19 cellular contexts compared by ENCODE assay signal in the genomic region with DNA sequence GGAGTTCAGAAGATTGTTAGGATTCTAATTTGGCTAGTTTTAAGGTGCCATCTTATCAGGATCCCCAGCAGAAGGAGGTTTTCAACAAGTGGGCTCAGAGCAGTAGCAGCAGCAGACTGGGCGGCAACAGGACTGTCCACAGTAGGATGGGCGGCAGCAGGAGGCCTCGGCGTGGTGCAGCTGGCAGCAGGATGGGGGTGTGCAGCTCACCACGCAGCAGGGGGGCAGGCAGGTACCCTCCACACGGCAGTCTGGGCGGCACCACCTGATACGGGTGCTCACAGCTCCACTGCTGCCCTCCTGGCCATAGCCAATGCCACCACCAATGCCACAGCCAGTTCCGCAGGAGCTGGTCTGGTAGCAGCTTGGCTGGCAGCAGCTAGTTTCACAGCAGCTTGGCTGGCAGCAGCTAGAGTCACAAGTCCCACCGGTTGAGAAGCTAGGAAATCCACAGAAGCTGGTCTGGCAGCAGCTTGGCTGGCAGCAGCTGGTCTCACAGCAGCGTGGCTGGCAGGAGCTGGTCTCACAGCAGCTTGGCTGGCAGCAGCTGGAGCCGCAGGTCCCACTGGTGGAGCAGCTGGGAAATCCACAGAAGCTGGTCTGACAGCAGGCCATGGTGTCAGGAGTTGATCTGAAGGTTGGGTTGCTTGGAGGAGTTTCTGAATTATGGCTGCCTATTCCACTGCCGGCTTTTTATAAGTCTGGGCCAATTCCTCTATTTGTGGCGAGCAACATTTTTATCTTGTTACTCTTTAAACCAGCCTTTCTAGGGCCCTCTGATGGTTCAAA. TPM values are rescaled to one million over a fixed set of nuclear protein-coding genes. Genes with fewer than 3 reads are reported as not detected.
DNase-seq lines count a peak whose midpoint lies in the region; ATAC-seq and TF ChIP-seq lines count a peak whose summit lies in the region.
"Not testable (repeated sequence)": the region's sequence is repeated elsewhere in the genome, so short reads cannot be mapped to it uniquely, and the experiment has no call there.
"Had no signal": no experiment of that assay in that cellular context is flagged by ENCODE, and none has a peak within 500 bp of the region (broad histone marks: within the 10 kb centered on the region; RNA-seq: fewer than 3 reads in every experiment).

A gene with protein sequence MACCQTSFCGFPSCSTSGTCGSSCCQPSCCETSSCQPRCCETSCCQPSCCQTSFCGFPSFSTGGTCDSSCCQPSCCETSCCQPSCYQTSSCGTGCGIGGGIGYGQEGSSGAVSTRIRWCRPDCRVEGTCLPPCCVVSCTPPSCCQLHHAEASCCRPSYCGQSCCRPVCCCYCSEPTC (minus strand): TSS at position 668 of the 789 bp plus-strand sequence. CDS start 53 bp downstream, at position 615.

- CTCF ChIA-PET in BJ (lab: Yijun Ruan, JAX), result interaction anchor here (1.1 to 1.4 kb wide), 2 partner anchors 11 to 288 kb away, joined by 3 to 4 read pairs; partner anchors contain the start of gene KRTAP1-4
- CTCF ChIA-PET in HCT116 (lab: Charles Lee), result not testable (repeated sequence)

- RAD21 ChIA-PET in HCT116 (lab: Charles Lee; ENCODE audit: low non-redundant PET in 1 of 2, low total read pairs in 2 of 2, uncharacterized antibody in 2 of 2, unreplicated experiment in 2 of 2), result not testable (repeated sequence)

- H3K4me2 ChIP-seq in HCT116 (ENCODE audit: low read length), result not testable (repeated sequence)
- peak within 1 kb of the TSS; percentile 38 for H3K4me2 ChIP-seq in osteoblast (ENCODE audit: insufficient read depth, low read length)

- not testable (repeated sequence) for ATAC-seq in HCT116

- not testable (repeated sequence) for H3K79me2 ChIP-seq in HCT116 (ENCODE audit: insufficient read depth, low read length); osteoblast (ENCODE audit: insufficient read depth, low read length)

- not testable (repeated sequence) for TF ChIP-seq POLR2A in HCT116 (IDR thresholded peaks at IDR 0.05; ENCODE audit: borderline replicate concordance, extremely low read depth, insufficient read depth, insufficient read length)

- H3K9me2 ChIP-seq in HCT116 (ENCODE audit: insufficient read depth), result not testable (repeated sequence)

- not testable (repeated sequence) for H4K20me1 ChIP-seq in HCT116 (ENCODE audit: insufficient read depth); osteoblast (ENCODE audit: insufficient read depth, low read length)

- H2AFZ ChIP-seq in HCT116 (ENCODE audit: low read depth, low read length, poor library complexity, severe bottlenecking) (peak within 1 kb of the TSS; percentile 35), osteoblast (ENCODE audit: low read length) (peak within 1 kb of the TSS; percentile 35)

- H3K4me3 ChIP-seq in BJ (ENCODE audit: low read depth, low read length); HCT116 (replicated peaks in 1 of 2; ENCODE audit: low read depth in 1 of 2, low read length in 2 of 2); astrocyte of the spinal cord (ENCODE audit: low read depth, low read length): not testable (repeated sequence)
- H3K4me3 ChIP-seq in osteoblast (ENCODE audit: insufficient read depth, low read length), result peak within 1 kb of the TSS; percentile 54

- not testable (repeated sequence) for BruUV-seq in HCT116 (replicated peaks; lab: Mats Ljungman, UMichigan)

- intact Hi-C loops in HCT116 (cut with micrococcal nuclease), result not testable (repeated sequence)

- not testable (repeated sequence) for H3K27me3 ChIP-seq in BJ (ENCODE audit: control insufficient read depth, insufficient read depth, low read length); HCT116 (ENCODE audit: insufficient read depth, low read length); osteoblast (ENCODE audit: insufficient read depth, low read length)

- POLR2A ChIA-PET in BJ (lab: Charles Lee); HCT116 (lab: Charles Lee): not testable (repeated sequence)

- TF ChIP-seq CTCF in BJ (IDR thresholded peaks at IDR 0.05; ENCODE audit: insufficient read depth, low read depth, low read length), result 0 out of 2 replicates have a peak, but pooled peaks have one; percentile 9
- TF ChIP-seq CTCF in HCT116 (IDR thresholded peaks at IDR 0.05 in 2 of 3, conservative IDR thresholded peaks at IDR 0.05 in 1 of 3; ENCODE audit: borderline replicate concordance in 1 of 3, insufficient read depth in 1 of 3, low read depth in 2 of 3, low read length in 2 of 3); astrocyte of the spinal cord (IDR thresholded peaks at IDR 0.05; ENCODE audit: low read depth, low read length); osteoblast (IDR thresholded peaks at IDR 0.05; ENCODE audit: extremely low read depth, low read depth, low read length): not testable (repeated sequence)

- TF ChIP-seq RAD21 in HCT116 (IDR thresholded peaks at IDR 0.05; ENCODE audit: low read depth), result peak; percentile 17; the same call in 1 of the 2 replicates

- H3K9me3 ChIP-seq in HCT116 (ENCODE audit: control insufficient read depth in 1 of 2, insufficient read depth in 1 of 2, low read depth in 1 of 2, low read length in 2 of 2), result peaks cover 0 to 12% of the 10 kb centered on the region in 2 experiments; a peak in 1 of 4 replicates
- H3K9me3 ChIP-seq in osteoblast (ENCODE audit: low read depth, low read length), result not testable (repeated sequence)

- H3K4me1 ChIP-seq in HCT116 (ENCODE audit: control insufficient read depth in 1 of 2, insufficient read depth in 2 of 2, low read length in 2 of 2) (peaks cover 15 to 16% of the 10 kb centered on the region in 2 experiments; a peak in 2 of 4 replicates), osteoblast (ENCODE audit: insufficient read depth, low read length) (peaks cover 42% of the 10 kb centered on the region)

- H3K9ac ChIP-seq in HCT116 (ENCODE audit: low read length), result not testable (repeated sequence)

- not testable (repeated sequence) for DNase-seq in BJ (ENCODE audit: low read depth); HCT116 (ENCODE audit: low read depth, low spot score)
- DNase-seq in NCI-H146 (lab: John Stamatoyannopoulos, UW), result peak; percentile 60
- peak; percentile 76 for DNase-seq in NCI-H774 (lab: John Stamatoyannopoulos, UW)
- DNase-seq in astrocyte of the spinal cord (ENCODE audit: low read depth, low spot score), result peak; percentile 43
- peak; percentile 62 for DNase-seq in fibroblast of peridontal ligament (ENCODE audit: extremely low read depth)
- peak; percentile 89 for DNase-seq in osteoblast (ENCODE audit: insufficient read length, low spot score, missing footprints)

- H3K36me3 ChIP-seq in BJ (ENCODE audit: control insufficient read depth, insufficient read depth, low read length); osteoblast (ENCODE audit: insufficient read depth, low read length): not testable (repeated sequence)
- H3K36me3 ChIP-seq in HCT116 (ENCODE audit: control insufficient read depth in 1 of 2, insufficient read depth in 2 of 2, low read length in 2 of 2), result peaks cover 0 to 11% of the 10 kb centered on the region in 2 experiments; a peak in 1 of 4 replicates

- H3K27ac ChIP-seq in HCT116 (ENCODE audit: low read depth, low read length), result not testable (repeated sequence)
- peak within 1 kb of the TSS; percentile 70 for H3K27ac ChIP-seq in osteoblast (ENCODE audit: low read depth, low read length)

- in situ Hi-C loops in astrocyte of the spinal cord (cut with HindIII; ENCODE audit: low sequenced_read_pairs), result not testable (repeated sequence)

RNA-seq across cellular contexts. Expression of the gene that starts here (rescaled TPM):
- 0.32 TPM in 1 of 2 replicates, not detected in the other for polyA plus RNA-seq in BJ (2011; rRNA removed)
- 0.33 and 0.51 TPM in 2 replicates for polyA minus RNA-seq in BJ (2011; rRNA and poly(A)+ RNA removed)
- total RNA-seq in HCT116 (2021; ENCODE audit: unreplicated experiment) (not detected), osteoblast (2.2 and 2.4 TPM in 2 replicates)
- 0.31 TPM in 2 replicates for polyA plus RNA-seq in HCT116 (2012)
- total RNA-seq: A673; activated CD4-positive, alpha-beta T cell treated with anti-CD3 and anti-CD28 coated beads for 36 hours; activated CD8-positive, alpha-beta T cell treated with anti-CD3 and anti-CD28 coated beads for 36 hours; activated T-helper 1 cell treated with anti-CD3 and anti-CD28 coated beads, Interleukin-12 subunit alpha, Interleukin-12 subunit beta, Interleukin-2, Interleukin-4 antibody, amounts not matched to agents 30 ng/mL and 10 ng/mL and 1 ng/mL, durations not matched to agents 14 hours and 24 hours and 36 hours; dermis blood vessel endothelial cell; esophagus squamous epithelium; mammary epithelial cell; mucosa of descending colon; osteocyte; smooth muscle cell; upper lobe of left lung had no signal
- polyA plus RNA-seq: immature natural killer cell, mammary epithelial cell, smooth muscle cell had no signal
